14 cellular contexts compared by ENCODE assay signal in the genomic region with DNA sequence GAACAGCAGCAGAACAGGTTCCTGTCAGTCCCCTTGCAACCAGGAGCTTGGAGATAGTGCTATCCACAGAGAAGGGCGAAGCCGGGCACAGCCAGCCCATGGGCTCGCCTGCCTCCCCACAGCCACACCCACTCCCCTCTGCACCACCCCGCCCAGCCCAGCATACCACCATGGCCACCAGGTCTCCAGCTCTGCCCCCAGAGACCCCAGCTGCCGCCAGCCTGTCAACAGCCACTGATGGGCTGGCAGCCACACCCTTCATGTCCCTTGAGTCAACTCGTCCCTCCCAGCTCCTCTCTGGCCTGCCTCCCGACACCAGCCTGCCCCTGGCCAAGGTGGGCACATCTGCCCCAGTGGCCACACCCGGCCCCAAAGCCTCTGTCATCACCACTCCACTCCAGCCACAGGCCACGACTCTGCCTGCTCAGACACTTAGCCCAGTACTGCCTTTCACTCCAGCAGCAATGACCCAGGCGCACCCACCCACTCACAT.
A peak's percentile ranks its signal among the peaks of the same experiment; 100 is the strongest.
DNase-seq lines count a peak whose midpoint lies in the region; ATAC-seq and TF ChIP-seq lines count a peak whose summit lies in the region.
"Had no signal": no experiment of that assay in that cellular context is flagged by ENCODE, and none has a peak within 500 bp of the region (broad histone marks: within the 10 kb centered on the region; RNA-seq: fewer than 3 reads in every experiment).

No MANE protein-coding gene starts in this region.

- ATAC-seq in left cardiac atrium, result no peak

- peak; percentile 47 for DNase-seq in right atrium auricular region (ENCODE audit: low spot score)
- no peak for DNase-seq in left cardiac atrium
- peak; percentile 88 for DNase-seq in esophagus muscularis mucosa (ENCODE audit: extremely low spot score)
- DNase-seq in osteocyte (ENCODE audit: extremely low spot score, unreplicated experiment), result peak; percentile 84
- no peak for DNase-seq in dorsolateral prefrontal cortex
- no peak for DNase-seq in cortex of kidney (lab: John Stamatoyannopoulos, UW)
- DNase-seq in thyroid gland, result no peak
- DNase-seq: EL, MG63, NCI-H1092 treated with DMSO at 0.1 percent for 48 hours, NCI-H1694 treated with DMSO at 0.1 percent for 48 hours, NCI-H446 had no signal

- H3K4me3 ChIP-seq in right atrium auricular region, result no peak overlapping the region
- H3K4me3 ChIP-seq in esophagus muscularis mucosa, result no peak overlapping the region
- no peak overlapping the region for H3K4me3 ChIP-seq in dorsolateral prefrontal cortex
- H3K4me3 ChIP-seq in thyroid gland (replicated peaks in 1 of 3), result no peak overlapping the region
- H3K4me3 ChIP-seq: MG63 had no signal

- TF ChIP-seq EP300 in esophagus muscularis mucosa (IDR thresholded peaks at IDR 0.05), result no peak

- TF ChIP-seq CTCF in right atrium auricular region (IDR thresholded peaks at IDR 0.05), result no peak
- no peak for TF ChIP-seq CTCF in esophagus muscularis mucosa (IDR thresholded peaks at IDR 0.05)
- no peak for TF ChIP-seq CTCF in osteocyte (IDR thresholded peaks at IDR 0.05)
- TF ChIP-seq CTCF in dorsolateral prefrontal cortex (IDR thresholded peaks at IDR 0.05 in 54 of 56, conservative IDR thresholded peaks at IDR 0.05 in 2 of 56; ENCODE audit: low read depth in 1 of 56, partially characterized antibody in 56 of 56), result no peak
- TF ChIP-seq CTCF in thyroid gland (IDR thresholded peaks at IDR 0.05), result no peak

- intact Hi-C loops in left cardiac atrium (cut with DNase I) (no loop called here), esophagus muscularis mucosa (cut with DNase I) (no loop called here), dorsolateral prefrontal cortex (cut with DNase I) (no loop called here), thyroid gland (cut with DNase I) (no loop called here)

- no peaks in the 10 kb centered on the region for H3K4me1 Mint-ChIP-seq in osteocyte (ENCODE audit: unreplicated experiment)

- H3K36me3 ChIP-seq in right atrium auricular region (no peaks in the 10 kb centered on the region), esophagus muscularis mucosa (no peaks in the 10 kb centered on the region), thyroid gland (no peaks in the 10 kb centered on the region)
- H3K36me3 ChIP-seq: MG63 had no signal

- H3K27ac ChIP-seq in right atrium auricular region, result no peak overlapping the region
- no peak overlapping the region for H3K27ac ChIP-seq in esophagus muscularis mucosa (replicated peaks in 1 of 4)
- no peak overlapping the region for H3K27ac ChIP-seq in dorsolateral prefrontal cortex
- H3K27ac ChIP-seq in thyroid gland, result no peak overlapping the region
- H3K27ac ChIP-seq: KMS-11, RWPE1 had no signal

- 81% methylated on average over 9 of the region's 10 CpGs for WGBS in esophagus muscularis mucosa
- WGBS in thyroid gland, 2 donors, result 74 to 86% methylated on average over 6 to 10 of the region's 10 CpGs

- H3K36me3 Mint-ChIP-seq in osteocyte (ENCODE audit: unreplicated experiment), result no peaks in the 10 kb centered on the region

- no peak overlapping the region for H3K4me3 Mint-ChIP-seq in osteocyte (ENCODE audit: unreplicated experiment)

- H3K27me3 Mint-ChIP-seq in osteocyte (ENCODE audit: unreplicated experiment), result peaks cover 3% of the 10 kb centered on the region

- H3K27ac Mint-ChIP-seq in osteocyte (ENCODE audit: unreplicated experiment), result no peak overlapping the region

- H3K27me3 ChIP-seq in right atrium auricular region (no peaks in the 10 kb centered on the region), esophagus muscularis mucosa (peaks cover 0 to 17% (median 0%) of the 10 kb centered on the region in 4 donors), dorsolateral prefrontal cortex (no peaks in the 10 kb centered on the region), thyroid gland (no peaks in the 10 kb centered on the region)
- H3K27me3 ChIP-seq: MG63 had no signal

- H3K4me1 ChIP-seq in right atrium auricular region (no peaks in the 10 kb centered on the region), esophagus muscularis mucosa (no peaks in the 10 kb centered on the region), thyroid gland (no peaks in the 10 kb centered on the region)

- no peaks in the 10 kb centered on the region for H3K9me3 Mint-ChIP-seq in osteocyte (ENCODE audit: unreplicated experiment)

- H3K9me3 ChIP-seq in right atrium auricular region, result no peaks in the 10 kb centered on the region
- H3K9me3 ChIP-seq in esophagus muscularis mucosa, result no peaks in the 10 kb centered on the region
- H3K9me3 ChIP-seq in thyroid gland, result no peaks in the 10 kb centered on the region
- H3K9me3 ChIP-seq: MG63 had no signal

- TF ChIP-seq POLR2A in esophagus muscularis mucosa (IDR thresholded peaks at IDR 0.05; ENCODE audit: low read depth) (no peak), thyroid gland (IDR thresholded peaks at IDR 0.05) (no peak)

Comparison
In these comparisons a context has a peak if more than half of its experiments do, and no peak if none do; other contexts are left out.
1. DNase-seq: peak in right atrium auricular region (single experiment), esophagus muscularis mucosa (single experiment) and osteocyte (single experiment); none in left cardiac atrium (single experiment), dorsolateral prefrontal cortex (0 of 10), cortex of kidney (single experiment) and thyroid gland (0 of 2).